1 cellular context compared by ENCODE assay signal in the genomic region with DNA sequence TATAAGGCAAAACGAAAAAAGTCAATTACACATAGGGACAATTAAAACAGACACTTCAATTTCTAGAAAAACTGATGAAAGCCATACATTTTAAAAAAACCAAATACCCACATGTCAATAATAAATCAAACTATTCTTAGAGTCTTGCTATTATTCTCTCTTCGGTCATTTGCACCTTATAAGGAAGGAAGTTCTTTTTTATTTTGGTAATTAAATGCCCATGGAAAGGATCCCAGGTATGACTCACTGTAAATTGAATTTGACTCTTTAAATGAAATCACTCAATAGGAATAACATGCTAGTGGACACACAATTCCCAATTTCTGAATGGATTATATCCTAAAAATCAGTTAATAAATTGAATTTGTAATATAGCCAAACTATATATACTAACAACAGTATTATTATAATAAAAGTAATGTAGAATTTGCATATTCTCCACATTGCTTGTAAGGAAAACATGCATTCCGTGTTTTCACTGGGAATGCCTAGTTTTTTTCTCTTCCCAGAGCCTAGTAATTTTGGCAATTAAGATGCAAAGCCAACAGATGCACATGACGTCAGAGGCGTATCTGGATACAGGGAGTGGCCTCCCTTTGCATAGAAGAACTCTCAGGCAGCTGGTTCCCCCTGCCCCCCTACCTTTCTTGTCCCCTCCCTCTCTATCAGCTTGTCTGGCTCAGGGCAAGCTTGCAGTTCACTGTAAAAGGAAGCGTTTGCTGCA.
TF ChIP-seq lines count a peak whose summit lies in the region.

No MANE protein-coding gene starts in this region.

TF ChIP-seq in HEK293, 187 proteins besides CTCF, POLR2A, EP300 and RAD21 (continued from another document and continues in another):
- TF ChIP-seq, protein P1, sequence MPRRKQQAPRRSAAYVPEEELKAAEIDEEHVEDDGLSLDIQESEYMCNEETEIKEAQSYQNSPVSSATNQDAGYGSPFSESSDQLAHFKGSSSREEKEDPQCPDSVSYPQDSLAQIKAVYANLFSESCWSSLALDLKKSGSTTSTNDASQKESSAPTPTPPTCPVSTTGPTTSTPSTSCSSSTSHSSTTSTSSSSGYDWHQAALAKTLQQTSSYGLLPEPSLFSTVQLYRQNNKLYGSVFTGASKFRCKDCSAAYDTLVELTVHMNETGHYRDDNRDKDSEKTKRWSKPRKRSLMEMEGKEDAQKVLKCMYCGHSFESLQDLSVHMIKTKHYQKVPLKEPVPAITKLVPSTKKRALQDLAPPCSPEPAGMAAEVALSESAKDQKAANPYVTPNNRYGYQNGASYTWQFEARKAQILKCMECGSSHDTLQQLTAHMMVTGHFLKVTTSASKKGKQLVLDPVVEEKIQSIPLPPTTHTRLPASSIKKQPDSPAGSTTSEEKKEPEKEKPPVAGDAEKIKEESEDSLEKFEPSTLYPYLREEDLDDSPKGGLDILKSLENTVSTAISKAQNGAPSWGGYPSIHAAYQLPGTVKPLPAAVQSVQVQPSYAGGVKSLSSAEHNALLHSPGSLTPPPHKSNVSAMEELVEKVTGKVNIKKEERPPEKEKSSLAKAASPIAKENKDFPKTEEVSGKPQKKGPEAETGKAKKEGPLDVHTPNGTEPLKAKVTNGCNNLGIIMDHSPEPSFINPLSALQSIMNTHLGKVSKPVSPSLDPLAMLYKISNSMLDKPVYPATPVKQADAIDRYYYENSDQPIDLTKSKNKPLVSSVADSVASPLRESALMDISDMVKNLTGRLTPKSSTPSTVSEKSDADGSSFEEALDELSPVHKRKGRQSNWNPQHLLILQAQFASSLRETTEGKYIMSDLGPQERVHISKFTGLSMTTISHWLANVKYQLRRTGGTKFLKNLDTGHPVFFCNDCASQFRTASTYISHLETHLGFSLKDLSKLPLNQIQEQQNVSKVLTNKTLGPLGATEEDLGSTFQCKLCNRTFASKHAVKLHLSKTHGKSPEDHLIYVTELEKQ (tag by site-specific recombination; IDR thresholded peaks at IDR 0.05; ENCODE audit: borderline replicate concordance): no peak
- TF ChIP-seq WT1 (tag by site-specific recombination; IDR thresholded peaks at IDR 0.05) (0 out of 2 replicates have a peak, but pooled peaks have one; percentile 21), ZNF560 (tag by site-specific recombination; IDR thresholded peaks at IDR 0.05; ENCODE audit: borderline replicate concordance) (no peak), ZNF544 (tag by site-specific recombination; IDR thresholded peaks at IDR 0.05) (no peak), ZNF112 (tag by site-specific recombination; IDR thresholded peaks at IDR 0.05) (no peak), HOXA7 (CRISPR knock-in tag; IDR thresholded peaks at IDR 0.05; ENCODE audit: borderline replicate concordance) (no peak), FEZF1 (tag by site-specific recombination; IDR thresholded peaks at IDR 0.05) (no peak), ZNF366 (tag by site-specific recombination; conservative IDR thresholded peaks at IDR 0.05) (peak; percentile 51), PRDM1 (tag by site-specific recombination; IDR thresholded peaks at IDR 0.05) (no peak), ZNF146 (tag by site-specific recombination; IDR thresholded peaks at IDR 0.05) (no peak), ZNF311 (tag by site-specific recombination; IDR thresholded peaks at IDR 0.05; ENCODE audit: borderline replicate concordance) (no peak), ZNF341 (tag by site-specific recombination; IDR thresholded peaks at IDR 0.05; ENCODE audit: low read depth) (peak; percentile 36), ZNF530 (tag by site-specific recombination; IDR thresholded peaks at IDR 0.05; ENCODE audit: low read depth) (no peak), OSR2 (tag by site-specific recombination; IDR thresholded peaks at IDR 0.05) (no peak), ZNF274 (IDR thresholded peaks at IDR 0.05; ENCODE audit: low read length) (no peak), ZNF274 (tag by site-specific recombination; IDR thresholded peaks at IDR 0.05; ENCODE audit: borderline replicate concordance) (no peak), ZNF549 (tag by site-specific recombination; IDR thresholded peaks at IDR 0.05) (no peak), ZNF776 (tag by site-specific recombination; IDR thresholded peaks at IDR 0.05; ENCODE audit: borderline replicate concordance) (no peak), SP7 (tag by site-specific recombination; IDR thresholded peaks at IDR 0.05) (peak; percentile 36; the same call in 1 of the 2 replicates), ZNF610 (tag by site-specific recombination; IDR thresholded peaks at IDR 0.05; ENCODE audit: borderline replicate concordance) (no peak), ZNF670 (tag by site-specific recombination; IDR thresholded peaks at IDR 0.05; ENCODE audit: low read depth) (no peak), KLF1 (tag by site-specific recombination; IDR thresholded peaks at IDR 0.05) (no peak), ZNF777 (tag by site-specific recombination; IDR thresholded peaks at IDR 0.05; ENCODE audit: borderline replicate concordance) (no peak), ZFP41 (tag by site-specific recombination; IDR thresholded peaks at IDR 0.05; ENCODE audit: borderline replicate concordance) (no peak), ZFP37 (tag by site-specific recombination; IDR thresholded peaks at IDR 0.05) (no peak), ZNF169 (tag by site-specific recombination; IDR thresholded peaks at IDR 0.05) (no peak), SP3 (tag by site-specific recombination; IDR thresholded peaks at IDR 0.05) (no peak), TCF7L2 (IDR thresholded peaks at IDR 0.05; ENCODE audit: borderline replicate concordance, low read depth, low read length) (no peak), ZNF214 (tag by site-specific recombination; IDR thresholded peaks at IDR 0.05; ENCODE audit: borderline replicate concordance) (no peak), ZNF354C (tag by site-specific recombination; IDR thresholded peaks at IDR 0.05; ENCODE audit: borderline replicate concordance, low read depth) (no peak)
- TF ChIP-seq, protein P2, sequence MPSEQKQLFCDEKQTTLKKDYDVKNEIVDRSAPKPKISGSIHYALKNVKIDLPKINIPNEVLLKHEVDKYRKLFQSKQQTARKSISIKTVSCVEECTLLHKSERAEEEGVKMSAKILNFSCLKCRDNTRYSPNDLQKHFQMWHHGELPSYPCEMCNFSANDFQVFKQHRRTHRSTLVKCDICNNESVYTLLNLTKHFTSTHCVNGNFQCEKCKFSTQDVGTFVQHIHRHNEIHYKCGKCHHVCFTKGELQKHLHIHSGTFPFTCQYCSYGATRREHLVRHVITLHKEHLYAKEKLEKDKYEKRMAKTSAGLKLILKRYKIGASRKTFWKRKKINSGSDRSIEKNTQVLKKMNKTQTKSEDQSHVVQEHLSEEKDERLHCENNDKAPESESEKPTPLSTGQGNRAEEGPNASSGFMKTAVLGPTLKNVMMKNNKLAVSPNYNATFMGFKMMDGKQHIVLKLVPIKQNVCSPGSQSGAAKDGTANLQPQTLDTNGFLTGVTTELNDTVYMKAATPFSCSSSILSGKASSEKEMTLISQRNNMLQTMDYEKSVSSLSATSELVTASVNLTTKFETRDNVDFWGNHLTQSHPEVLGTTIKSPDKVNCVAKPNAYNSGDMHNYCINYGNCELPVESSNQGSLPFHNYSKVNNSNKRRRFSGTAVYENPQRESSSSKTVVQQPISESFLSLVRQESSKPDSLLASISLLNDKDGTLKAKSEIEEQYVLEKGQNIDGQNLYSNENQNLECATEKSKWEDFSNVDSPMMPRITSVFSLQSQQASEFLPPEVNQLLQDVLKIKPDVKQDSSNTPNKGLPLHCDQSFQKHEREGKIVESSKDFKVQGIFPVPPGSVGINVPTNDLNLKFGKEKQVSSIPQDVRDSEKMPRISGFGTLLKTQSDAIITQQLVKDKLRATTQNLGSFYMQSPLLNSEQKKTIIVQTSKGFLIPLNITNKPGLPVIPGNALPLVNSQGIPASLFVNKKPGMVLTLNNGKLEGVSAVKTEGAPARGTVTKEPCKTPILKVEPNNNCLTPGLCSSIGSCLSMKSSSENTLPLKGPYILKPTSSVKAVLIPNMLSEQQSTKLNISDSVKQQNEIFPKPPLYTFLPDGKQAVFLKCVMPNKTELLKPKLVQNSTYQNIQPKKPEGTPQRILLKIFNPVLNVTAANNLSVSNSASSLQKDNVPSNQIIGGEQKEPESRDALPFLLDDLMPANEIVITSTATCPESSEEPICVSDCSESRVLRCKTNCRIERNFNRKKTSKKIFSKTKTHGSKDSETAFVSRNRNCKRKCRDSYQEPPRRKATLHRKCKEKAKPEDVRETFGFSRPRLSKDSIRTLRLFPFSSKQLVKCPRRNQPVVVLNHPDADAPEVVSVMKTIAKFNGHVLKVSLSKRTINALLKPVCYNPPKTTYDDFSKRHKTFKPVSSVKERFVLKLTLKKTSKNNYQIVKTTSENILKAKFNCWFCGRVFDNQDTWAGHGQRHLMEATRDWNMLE (tag by site-specific recombination; conservative IDR thresholded peaks at IDR 0.05; ENCODE audit: low read depth): no peak
- TF ChIP-seq, protein P3, sequence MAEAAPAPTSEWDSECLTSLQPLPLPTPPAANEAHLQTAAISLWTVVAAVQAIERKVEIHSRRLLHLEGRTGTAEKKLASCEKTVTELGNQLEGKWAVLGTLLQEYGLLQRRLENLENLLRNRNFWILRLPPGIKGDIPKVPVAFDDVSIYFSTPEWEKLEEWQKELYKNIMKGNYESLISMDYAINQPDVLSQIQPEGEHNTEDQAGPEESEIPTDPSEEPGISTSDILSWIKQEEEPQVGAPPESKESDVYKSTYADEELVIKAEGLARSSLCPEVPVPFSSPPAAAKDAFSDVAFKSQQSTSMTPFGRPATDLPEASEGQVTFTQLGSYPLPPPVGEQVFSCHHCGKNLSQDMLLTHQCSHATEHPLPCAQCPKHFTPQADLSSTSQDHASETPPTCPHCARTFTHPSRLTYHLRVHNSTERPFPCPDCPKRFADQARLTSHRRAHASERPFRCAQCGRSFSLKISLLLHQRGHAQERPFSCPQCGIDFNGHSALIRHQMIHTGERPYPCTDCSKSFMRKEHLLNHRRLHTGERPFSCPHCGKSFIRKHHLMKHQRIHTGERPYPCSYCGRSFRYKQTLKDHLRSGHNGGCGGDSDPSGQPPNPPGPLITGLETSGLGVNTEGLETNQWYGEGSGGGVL (tag by site-specific recombination; IDR thresholded peaks at IDR 0.05): no peak
- TF ChIP-seq, protein P4, sequence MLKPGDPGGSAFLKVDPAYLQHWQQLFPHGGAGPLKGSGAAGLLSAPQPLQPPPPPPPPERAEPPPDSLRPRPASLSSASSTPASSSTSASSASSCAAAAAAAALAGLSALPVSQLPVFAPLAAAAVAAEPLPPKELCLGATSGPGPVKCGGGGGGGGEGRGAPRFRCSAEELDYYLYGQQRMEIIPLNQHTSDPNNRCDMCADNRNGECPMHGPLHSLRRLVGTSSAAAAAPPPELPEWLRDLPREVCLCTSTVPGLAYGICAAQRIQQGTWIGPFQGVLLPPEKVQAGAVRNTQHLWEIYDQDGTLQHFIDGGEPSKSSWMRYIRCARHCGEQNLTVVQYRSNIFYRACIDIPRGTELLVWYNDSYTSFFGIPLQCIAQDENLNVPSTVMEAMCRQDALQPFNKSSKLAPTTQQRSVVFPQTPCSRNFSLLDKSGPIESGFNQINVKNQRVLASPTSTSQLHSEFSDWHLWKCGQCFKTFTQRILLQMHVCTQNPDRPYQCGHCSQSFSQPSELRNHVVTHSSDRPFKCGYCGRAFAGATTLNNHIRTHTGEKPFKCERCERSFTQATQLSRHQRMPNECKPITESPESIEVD (tag by site-specific recombination; IDR thresholded peaks at IDR 0.05): peak; percentile 82
- TF ChIP-seq, protein P5, sequence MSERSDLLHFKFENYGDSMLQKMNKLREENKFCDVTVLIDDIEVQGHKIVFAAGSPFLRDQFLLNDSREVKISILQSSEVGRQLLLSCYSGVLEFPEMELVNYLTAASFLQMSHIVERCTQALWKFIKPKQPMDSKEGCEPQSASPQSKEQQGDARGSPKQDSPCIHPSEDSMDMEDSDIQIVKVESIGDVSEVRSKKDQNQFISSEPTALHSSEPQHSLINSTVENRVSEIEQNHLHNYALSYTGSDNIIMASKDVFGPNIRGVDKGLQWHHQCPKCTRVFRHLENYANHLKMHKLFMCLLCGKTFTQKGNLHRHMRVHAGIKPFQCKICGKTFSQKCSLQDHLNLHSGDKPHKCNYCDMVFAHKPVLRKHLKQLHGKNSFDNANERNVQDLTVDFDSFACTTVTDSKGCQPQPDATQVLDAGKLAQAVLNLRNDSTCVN (tag by site-specific recombination; optimal IDR thresholded peaks at IDR 0.05): no peak
- TF ChIP-seq, protein P6, sequence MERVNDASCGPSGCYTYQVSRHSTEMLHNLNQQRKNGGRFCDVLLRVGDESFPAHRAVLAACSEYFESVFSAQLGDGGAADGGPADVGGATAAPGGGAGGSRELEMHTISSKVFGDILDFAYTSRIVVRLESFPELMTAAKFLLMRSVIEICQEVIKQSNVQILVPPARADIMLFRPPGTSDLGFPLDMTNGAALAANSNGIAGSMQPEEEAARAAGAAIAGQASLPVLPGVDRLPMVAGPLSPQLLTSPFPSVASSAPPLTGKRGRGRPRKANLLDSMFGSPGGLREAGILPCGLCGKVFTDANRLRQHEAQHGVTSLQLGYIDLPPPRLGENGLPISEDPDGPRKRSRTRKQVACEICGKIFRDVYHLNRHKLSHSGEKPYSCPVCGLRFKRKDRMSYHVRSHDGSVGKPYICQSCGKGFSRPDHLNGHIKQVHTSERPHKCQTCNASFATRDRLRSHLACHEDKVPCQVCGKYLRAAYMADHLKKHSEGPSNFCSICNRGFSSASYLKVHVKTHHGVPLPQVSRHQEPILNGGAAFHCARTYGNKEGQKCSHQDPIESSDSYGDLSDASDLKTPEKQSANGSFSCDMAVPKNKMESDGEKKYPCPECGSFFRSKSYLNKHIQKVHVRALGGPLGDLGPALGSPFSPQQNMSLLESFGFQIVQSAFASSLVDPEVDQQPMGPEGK (tag by site-specific recombination; IDR thresholded peaks at IDR 0.05): peak; percentile 53
- TF ChIP-seq, protein P7, sequence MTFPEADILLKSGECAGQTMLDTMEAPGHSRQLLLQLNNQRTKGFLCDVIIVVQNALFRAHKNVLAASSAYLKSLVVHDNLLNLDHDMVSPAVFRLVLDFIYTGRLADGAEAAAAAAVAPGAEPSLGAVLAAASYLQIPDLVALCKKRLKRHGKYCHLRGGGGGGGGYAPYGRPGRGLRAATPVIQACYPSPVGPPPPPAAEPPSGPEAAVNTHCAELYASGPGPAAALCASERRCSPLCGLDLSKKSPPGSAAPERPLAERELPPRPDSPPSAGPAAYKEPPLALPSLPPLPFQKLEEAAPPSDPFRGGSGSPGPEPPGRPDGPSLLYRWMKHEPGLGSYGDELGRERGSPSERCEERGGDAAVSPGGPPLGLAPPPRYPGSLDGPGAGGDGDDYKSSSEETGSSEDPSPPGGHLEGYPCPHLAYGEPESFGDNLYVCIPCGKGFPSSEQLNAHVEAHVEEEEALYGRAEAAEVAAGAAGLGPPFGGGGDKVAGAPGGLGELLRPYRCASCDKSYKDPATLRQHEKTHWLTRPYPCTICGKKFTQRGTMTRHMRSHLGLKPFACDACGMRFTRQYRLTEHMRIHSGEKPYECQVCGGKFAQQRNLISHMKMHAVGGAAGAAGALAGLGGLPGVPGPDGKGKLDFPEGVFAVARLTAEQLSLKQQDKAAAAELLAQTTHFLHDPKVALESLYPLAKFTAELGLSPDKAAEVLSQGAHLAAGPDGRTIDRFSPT (tag by site-specific recombination; IDR thresholded peaks at IDR 0.05): no peak
- TF ChIP-seq, protein P8, sequence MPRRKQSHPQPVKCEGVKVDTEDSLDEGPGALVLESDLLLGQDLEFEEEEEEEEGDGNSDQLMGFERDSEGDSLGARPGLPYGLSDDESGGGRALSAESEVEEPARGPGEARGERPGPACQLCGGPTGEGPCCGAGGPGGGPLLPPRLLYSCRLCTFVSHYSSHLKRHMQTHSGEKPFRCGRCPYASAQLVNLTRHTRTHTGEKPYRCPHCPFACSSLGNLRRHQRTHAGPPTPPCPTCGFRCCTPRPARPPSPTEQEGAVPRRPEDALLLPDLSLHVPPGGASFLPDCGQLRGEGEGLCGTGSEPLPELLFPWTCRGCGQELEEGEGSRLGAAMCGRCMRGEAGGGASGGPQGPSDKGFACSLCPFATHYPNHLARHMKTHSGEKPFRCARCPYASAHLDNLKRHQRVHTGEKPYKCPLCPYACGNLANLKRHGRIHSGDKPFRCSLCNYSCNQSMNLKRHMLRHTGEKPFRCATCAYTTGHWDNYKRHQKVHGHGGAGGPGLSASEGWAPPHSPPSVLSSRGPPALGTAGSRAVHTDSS (tag by site-specific recombination; IDR thresholded peaks at IDR 0.05): no peak
